ENCODE assay signal across 1 cellular context in genomic region chr3:188125076-188125475, GRCh38.
TF ChIP-seq lines count a peak whose summit lies in the region.

No MANE protein-coding gene starts in this region.

TF ChIP-seq in GM23338, 12 proteins besides CTCF, POLR2A, EP300 and RAD21 (continued from another document):
- no peak for TF ChIP-seq ZNF462 (CRISPR knock-in tag; IDR thresholded peaks at IDR 0.05)
- no peak for TF ChIP-seq ETS1 (IDR thresholded peaks at IDR 0.05)
- TF ChIP-seq REST (IDR thresholded peaks at IDR 0.05; ENCODE audit: unreplicated experiment): no peak
- no peak for TF ChIP-seq ZNF331 (CRISPR knock-in tag; IDR thresholded peaks at IDR 0.05; ENCODE audit: low read depth)
